ENCODE assay signal across 23 cellular contexts in the genomic region with DNA sequence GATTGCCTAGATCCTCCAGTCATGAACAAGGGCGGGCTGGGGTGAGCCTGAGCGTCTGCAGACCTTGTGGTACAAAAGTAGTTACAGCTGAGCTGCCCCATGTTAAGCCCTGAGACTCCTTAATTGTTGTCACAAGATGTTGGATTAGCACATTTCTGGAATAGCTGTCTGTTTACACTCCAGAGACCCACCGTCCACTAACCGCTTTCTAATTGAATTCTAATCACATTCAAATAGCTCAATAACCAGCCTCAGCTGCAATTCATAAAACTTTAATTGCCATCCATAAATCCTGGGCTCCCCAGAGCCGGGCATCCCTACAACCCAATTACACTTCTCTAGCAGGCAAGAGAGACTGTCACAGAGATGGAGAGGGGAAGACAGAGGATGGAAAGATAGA. TPM values are rescaled to one million over a fixed set of nuclear protein-coding genes. Genes with fewer than 3 reads are reported as not detected.
DNase-seq lines count a peak whose midpoint lies in the region; ATAC-seq and TF ChIP-seq lines count a peak whose summit lies in the region.
"Had no signal": no experiment of that assay in that cellular context is flagged by ENCODE, and none has a peak within 500 bp of the region (broad histone marks: within the 10 kb centered on the region; RNA-seq: fewer than 3 reads in every experiment).

No MANE protein-coding gene starts in this region.

- in situ Hi-C loops in G401 (cut with HindIII; ENCODE audit: low sequenced_read_pairs): no loop called here

- no peak overlapping the region for H3K23ac ChIP-seq in mesendoderm (ENCODE audit: low read length)

- H2BK120ac ChIP-seq in mesendoderm (ENCODE audit: low read depth, low read length): no peak overlapping the region

- H3K36me3 ChIP-seq in OCI-LY3 (replicated peaks; ENCODE audit: low read depth, low read length) (no peaks in the 10 kb centered on the region), mesendoderm (ENCODE audit: control insufficient read depth, insufficient read depth, low read length) (no peaks in the 10 kb centered on the region)
- H3K36me3 ChIP-seq: lower lobe of right lung, SJSA1 had no signal

- no peak overlapping the region for H2BK15ac ChIP-seq in mesendoderm (replicated peaks; ENCODE audit: low read depth)

- no peak overlapping the region for H4K5ac ChIP-seq in mesendoderm (ENCODE audit: low read length)

- H3K79me2 ChIP-seq in OCI-LY3 (ENCODE audit: low read length) (no peaks in the 10 kb centered on the region), mesendoderm (ENCODE audit: control insufficient read depth, insufficient read depth, low read length) (no peaks in the 10 kb centered on the region)

- peak overlapping the region; percentile 39; the same call in 1 of the 2 replicates for H2AFZ ChIP-seq in OCI-LY3 (ENCODE audit: low read depth, low read length)

- H4K8ac ChIP-seq in mesendoderm (ENCODE audit: low read depth, low read length): no peak overlapping the region

- no peak overlapping the region for H3K56ac ChIP-seq in mesendoderm (ENCODE audit: low read length)

- no peaks in the 10 kb centered on the region for H3K9me3 ChIP-seq in OCI-LY3 (ENCODE audit: insufficient read depth, low read length)
- H3K9me3 ChIP-seq: lower lobe of right lung, SJSA1 had no signal

- H3K27ac ChIP-seq in OCI-LY3 (ENCODE audit: low read length) (no peak overlapping the region), mesendoderm (ENCODE audit: low read depth, low read length) (no peak overlapping the region)
- H3K27ac ChIP-seq: lower lobe of right lung, SJSA1, skin epidermis had no signal

- peak in 2 of 3 experiments; percentile 30 to 43 for DNase-seq in NCI-H1417 (lab: John Stamatoyannopoulos, UW)
- no peak for DNase-seq in NCI-H1417 treated with DMSO at 0.1 percent for 48 hours (lab: John Stamatoyannopoulos, UW)
- DNase-seq in G401 (ENCODE audit: low spot score): peak; percentile 55
- DNase-seq in mesendoderm: peak; percentile 16
- DNase-seq in NCI-H2227 treated with DMSO at 0.1 percent for 48 hours (lab: John Stamatoyannopoulos, UW): no peak
- DNase-seq: activated effector memory CD4-positive, alpha-beta T cell treated with Interleukin-2 at 50 U/mL for 16 hours; DMS53; GOT3; kidney glomerular epithelial cell; lower lobe of right lung; NCI-H1048; nucleus accumbens; T-helper 17 cell had no signal

- H3K79me1 ChIP-seq in mesendoderm (ENCODE audit: low read length): no peaks in the 10 kb centered on the region

- H3K27me3 ChIP-seq in OCI-LY3 (ENCODE audit: low read depth, low read length) (peaks cover 21% of the 10 kb centered on the region), mesendoderm (ENCODE audit: insufficient read depth, low read length, poor library complexity) (peaks cover 87% of the 10 kb centered on the region)

- H2AK5ac ChIP-seq in mesendoderm (ENCODE audit: low read length): no peak overlapping the region

- H3K4me2 ChIP-seq in OCI-LY3 (ENCODE audit: low read length) (no peak overlapping the region), mesendoderm (ENCODE audit: low read length) (no peak overlapping the region)

- no peak for TF ChIP-seq CTCF in OCI-LY3 (IDR thresholded peaks at IDR 0.05; ENCODE audit: low read depth, low read length)

- H3K4me1 ChIP-seq in OCI-LY3 (ENCODE audit: low read length): peaks cover 7% of the 10 kb centered on the region
- peaks cover 13% of the 10 kb centered on the region for H3K4me1 ChIP-seq in mesendoderm (ENCODE audit: control insufficient read depth, low read depth, low read length)

- H4K20me1 ChIP-seq in OCI-LY3 (ENCODE audit: insufficient read depth, low read length): no peaks in the 10 kb centered on the region

- H3K9ac ChIP-seq in OCI-LY3 (ENCODE audit: low read length) (no peak overlapping the region), mesendoderm (ENCODE audit: low read length) (no peak overlapping the region)

- no peak overlapping the region for H3K18ac ChIP-seq in mesendoderm (ENCODE audit: low read length)

- no peak overlapping the region for H3K4ac ChIP-seq in mesendoderm (ENCODE audit: low read depth, low read length)

- H3K4me3 ChIP-seq in OCI-LY3 (ENCODE audit: low read length) (no peak overlapping the region), mesendoderm (ENCODE audit: low read length) (no peak overlapping the region)
- H3K4me3 ChIP-seq: GM12878, lower lobe of right lung, SJSA1, skin epidermis had no signal

- WGBS in mesendoderm (ENCODE audit: extremely low coverage, insufficient coverage, low lambda C conversion rate): no CpG with 5 or more reads among the region's 5 CpGs

- no peak overlapping the region for H2BK5ac ChIP-seq in mesendoderm (ENCODE audit: low read length)

- ATAC-seq in HG02884 (IDR thresholded peaks at IDR 0.05; ENCODE audit: unreplicated experiment) (no peak), HG03439 (IDR thresholded peaks at IDR 0.05; ENCODE audit: unreplicated experiment) (no peak)
- ATAC-seq: GM12878, lower lobe of right lung, T-helper 17 cell had no signal

RNA-seq across cellular contexts. Expression of a gene that starts 1.6 kb away (rescaled TPM):
- 6.8 and 12.8 TPM in 2 replicates for total RNA-seq in G401 (2014; rRNA removed; shearing (Covaris generic))
- not detected for polyA plus RNA-seq in mesendoderm (2013, experiment 1 of 2)
- 0.04 TPM for polyA plus RNA-seq in mesendoderm (2013, experiment 2 of 2)
- total RNA-seq: chondrocyte, lower lobe of right lung, NCI-H460, RPMI7951, SJSA1, T-helper 17 cell, ureter had no signal

RNA-seq across cellular contexts. Expression of a gene that starts 34.0 kb away (rescaled TPM):
- 22.5 and 27.4 TPM in 2 replicates for total RNA-seq in G401 (2014; rRNA removed; shearing (Covaris generic))
- 6.8 TPM for polyA plus RNA-seq in mesendoderm (2013, experiment 1 of 2)
- polyA plus RNA-seq in mesendoderm (2013, experiment 2 of 2): 7.5 TPM

Comparison
In these comparisons a context has a peak if more than half of its experiments do, and no peak if none do; other contexts are left out.
1. DNase-seq: peak in NCI-H1417 (2 of 3), G401 (single experiment) and mesendoderm (single experiment); none in NCI-H1417 treated with DMSO at 0.1 percent for 48 hours (single experiment) and NCI-H2227 treated with DMSO at 0.1 percent for 48 hours (single experiment).